ENCODE assay signal across 30 cellular contexts in genomic region chr11:108606070-108606469, GRCh38. TPM values are rescaled to one million over a fixed set of nuclear protein-coding genes. Genes with fewer than 3 reads are reported as not detected.
DNase-seq lines count a peak whose midpoint lies in the region; ATAC-seq, FAIRE-seq and TF ChIP-seq lines count a peak whose summit lies in the region.
"Had no signal": no experiment of that assay in that cellular context is flagged by ENCODE, and none has a peak within 500 bp of the region (broad histone marks: within the 10 kb centered on the region; RNA-seq: fewer than 3 reads in every experiment).

No MANE protein-coding gene starts in this region.

- H3K36me3 ChIP-seq in astrocyte (ENCODE audit: insufficient read depth, low read length) = no peaks in the 10 kb centered on the region
- H3K36me3 ChIP-seq in mesenchymal stem cell (ENCODE audit: control insufficient read depth in 1 of 2, insufficient read depth in 2 of 2, low read depth in 1 of 2, low read length in 2 of 2) = no peaks in the 10 kb centered on the region
- H3K36me3 ChIP-seq in kidney (ENCODE audit: control insufficient read depth in 1 of 2, insufficient read depth in 2 of 2, low read length in 2 of 2) = no peaks in the 10 kb centered on the region
- H3K36me3 ChIP-seq: heart right ventricle, lower lobe of right lung, prostate gland, right lobe of liver, tibial artery, vagina had no signal

- H3K9me3 Mint-ChIP-seq in astrocyte (ENCODE audit: unreplicated experiment) = no peaks in the 10 kb centered on the region
- H3K9me3 Mint-ChIP-seq: activated CD4-positive, alpha-beta T cell treated with anti-CD3 and anti-CD28 coated beads, Interleukin-2, amount 10 ng/mL, durations not matched to agents 24 days and 14 days; WTC11 had no signal

- H3K27ac Mint-ChIP-seq in astrocyte (ENCODE audit: unreplicated experiment) = peak overlapping the region; percentile 56
- H3K27ac Mint-ChIP-seq: activated CD4-positive, alpha-beta T cell treated with anti-CD3 and anti-CD28 coated beads, Interleukin-2, amount 10 ng/mL, durations not matched to agents 24 days and 14 days; WTC11 had no signal

- H3K14ac ChIP-seq in mesenchymal stem cell (ENCODE audit: low read length in 2 of 2) = peak overlapping the region in 1 of 2 experiments; percentile 61

- peak overlapping the region in 1 of 2 experiments; percentile 28 for H3K18ac ChIP-seq in mesenchymal stem cell (ENCODE audit: low read depth in 1 of 2, low read length in 2 of 2)

- H2BK120ac ChIP-seq in mesenchymal stem cell (ENCODE audit: low read depth, low read length) = no peak overlapping the region

- H2AFZ ChIP-seq in astrocyte (ENCODE audit: low read depth, low read length) (no peak overlapping the region), mesenchymal stem cell (ENCODE audit: low read depth, low read length) (peak overlapping the region; percentile 18)

- no peaks in the 10 kb centered on the region for H4K20me1 ChIP-seq in astrocyte (ENCODE audit: insufficient read depth, low read length)

- H3K79me2 ChIP-seq in astrocyte (ENCODE audit: insufficient read depth, low read length) = no peaks in the 10 kb centered on the region

- H3K27me3 ChIP-seq in astrocyte (ENCODE audit: insufficient read depth, low read length) (no peaks in the 10 kb centered on the region), mesenchymal stem cell (ENCODE audit: control insufficient read depth in 1 of 2, insufficient read depth in 1 of 2, low read length in 2 of 2) (peaks cover 0 to 3% of the 10 kb centered on the region in 2 experiments)
- H3K27me3 ChIP-seq: right lobe of liver, vagina had no signal

- H3K27ac ChIP-seq in 22Rv1 (0 out of 2 replicates have a peak overlapping the region, but pooled peaks have one; percentile 28), astrocyte (ENCODE audit: low read depth, low read length) (no peak overlapping the region), mesenchymal stem cell (ENCODE audit: low read length, poor library complexity, severe bottlenecking) (no peak overlapping the region), kidney (ENCODE audit: low read depth in 2 of 2, low read length in 2 of 2) (no peak overlapping the region)
- H3K27ac ChIP-seq: heart right ventricle, lower lobe of right lung, prostate gland, right lobe of liver, tibial artery, vagina had no signal

- H2BK5ac ChIP-seq in mesenchymal stem cell (ENCODE audit: low read depth, low read length, poor library complexity, severe bottlenecking) = no peak overlapping the region

- H3K4me2 ChIP-seq in astrocyte (ENCODE audit: low read length) = no peak overlapping the region
- H3K4me2 ChIP-seq in mesenchymal stem cell (ENCODE audit: low read length, poor library complexity, severe bottlenecking) = no peak overlapping the region

- H3K79me1 ChIP-seq in mesenchymal stem cell (replicated peaks; ENCODE audit: low read length, poor library complexity, severe bottlenecking) = no peaks in the 10 kb centered on the region

- H2AK5ac ChIP-seq in mesenchymal stem cell (ENCODE audit: low read length, severe bottlenecking) = peak overlapping the region; percentile 17

- H3K27me3 Mint-ChIP-seq in astrocyte (ENCODE audit: low read depth, unreplicated experiment) = no peaks in the 10 kb centered on the region

- H3K4ac ChIP-seq in mesenchymal stem cell (ENCODE audit: low read depth in 1 of 2, low read length in 2 of 2) = no peak overlapping the region

- DNase-seq in astrocyte (ENCODE audit: low read depth) (no peak), mesenchymal stem cell (no peak), inferior parietal cortex (ENCODE audit: extremely low spot score) (no peak), kidney (no peak), GDM1 (lab: John Stamatoyannopoulos, UW) (no peak)
- DNase-seq: activated CD4-positive, alpha-beta T cell treated with anti-CD3 and anti-CD28 coated beads, Interleukin-2, amount 10 ng/mL, durations not matched to agents 24 days and 14 days; activated CD8-positive, alpha-beta memory T cell treated with anti-CD3 and anti-CD28 coated beads for 24 hours; activated gamma-delta T cell; CD4-positive, CD25-positive, alpha-beta regulatory T cell; central memory CD4-positive, alpha-beta T cell; heart right ventricle; Karpas-422; lower lobe of right lung; NCI-H1417 treated with DMSO at 0.1 percent for 48 hours; NCI-H2081; NCI-H2227 treated with DMSO at 0.1 percent for 48 hours; NCI-H526 treated with DMSO at 0.1 percent for 48 hours; right lobe of liver; stimulated activated CD4-positive, alpha-beta T cell treated with anti-CD3 and anti-CD28 coated beads, Interleukin-4, amount 100 ng/mL, for 24 hours; T-helper 9 cell; tibial artery had no signal

- H4K8ac ChIP-seq in mesenchymal stem cell (ENCODE audit: low read length) = no peak overlapping the region

- intact Hi-C loops in kidney (cut with DNase I) = no loop called here

- no peak overlapping the region for H3K23ac ChIP-seq in mesenchymal stem cell (ENCODE audit: low read length in 2 of 2)

- H3K4me3 Mint-ChIP-seq in astrocyte (ENCODE audit: unreplicated experiment) = no peak overlapping the region
- H3K4me3 Mint-ChIP-seq: activated CD4-positive, alpha-beta T cell treated with anti-CD3 and anti-CD28 coated beads, Interleukin-2, amount 10 ng/mL, durations not matched to agents 24 days and 14 days; CD4-positive, CD25-positive, alpha-beta regulatory T cell; WTC11 had no signal

- no peaks in the 10 kb centered on the region for H3K4me1 ChIP-seq in astrocyte (ENCODE audit: insufficient read depth, low read length)
- peaks cover 6% of the 10 kb centered on the region for H3K4me1 ChIP-seq in mesenchymal stem cell (ENCODE audit: control insufficient read depth, insufficient read depth, low read depth, low read length)
- no peaks in the 10 kb centered on the region for H3K4me1 ChIP-seq in kidney (ENCODE audit: control insufficient read depth in 1 of 2, insufficient read depth in 1 of 2, low read depth in 1 of 2, low read length in 2 of 2)
- H3K4me1 ChIP-seq: heart right ventricle, lower lobe of right lung, prostate gland, right lobe of liver, tibial artery, vagina had no signal

- no peak overlapping the region for H3K9ac ChIP-seq in astrocyte (ENCODE audit: low read length)
- no peak overlapping the region for H3K9ac ChIP-seq in mesenchymal stem cell (ENCODE audit: low read length)
- no peak overlapping the region for H3K9ac ChIP-seq in kidney (ENCODE audit: low read length in 2 of 2)

- TF ChIP-seq CTCF in 22Rv1 (IDR thresholded peaks at IDR 0.05) (no peak), astrocyte (IDR thresholded peaks at IDR 0.05; ENCODE audit: insufficient read depth, low read depth, low read length) (no peak), kidney (IDR thresholded peaks at IDR 0.05; ENCODE audit: borderline replicate concordance, extremely low read depth, insufficient read depth) (no peak)

- H3K4me3 ChIP-seq in astrocyte (ENCODE audit: insufficient read depth, low read depth, low read length) (no peak overlapping the region), mesenchymal stem cell (ENCODE audit: insufficient read depth in 1 of 2, low read depth in 1 of 2, low read length in 2 of 2) (no peak overlapping the region), kidney (ENCODE audit: low read length in 2 of 2) (no peak overlapping the region)
- H3K4me3 ChIP-seq: heart right ventricle, lower lobe of right lung, prostate gland, right lobe of liver, tibial artery, vagina had no signal

- no peak overlapping the region for H2BK15ac ChIP-seq in mesenchymal stem cell (ENCODE audit: low read depth, poor library complexity, severe bottlenecking)

- peak; percentile 60 for ATAC-seq in HG02610 (IDR thresholded peaks at IDR 0.05; ENCODE audit: unreplicated experiment)
- no peak for ATAC-seq in HG02970 (IDR thresholded peaks at IDR 0.05; ENCODE audit: low FRiP score, unreplicated experiment)
- ATAC-seq: heart right ventricle, HepG2, lower lobe of right lung, right lobe of liver, WTC11 had no signal

- H3K4me1 Mint-ChIP-seq in astrocyte (ENCODE audit: low read depth, unreplicated experiment) = peaks cover 36% of the 10 kb centered on the region
- H3K4me1 Mint-ChIP-seq: activated CD4-positive, alpha-beta T cell treated with anti-CD3 and anti-CD28 coated beads, Interleukin-2, amount 10 ng/mL, durations not matched to agents 24 days and 14 days; CD4-positive, CD25-positive, alpha-beta regulatory T cell had no signal

- H3K36me3 Mint-ChIP-seq in astrocyte (ENCODE audit: low read depth, unreplicated experiment) = no peaks in the 10 kb centered on the region
- H3K36me3 Mint-ChIP-seq: CD4-positive, CD25-positive, alpha-beta regulatory T cell; WTC11 had no signal

- H2BK12ac ChIP-seq in mesenchymal stem cell (ENCODE audit: low read length in 2 of 2) = no peak overlapping the region

- H3K9me3 ChIP-seq in astrocyte (ENCODE audit: insufficient read depth, low read depth, low read length) = no peaks in the 10 kb centered on the region
- H3K9me3 ChIP-seq in mesenchymal stem cell (ENCODE audit: control insufficient read depth, low read length) = no peaks in the 10 kb centered on the region
- no peaks in the 10 kb centered on the region for H3K9me3 ChIP-seq in kidney (ENCODE audit: control insufficient read depth in 1 of 2, low read length in 2 of 2)
- H3K9me3 ChIP-seq: heart right ventricle, lower lobe of right lung, prostate gland, right lobe of liver, tibial artery, vagina had no signal

- FAIRE-seq in astrocyte (lab: Jason Lieb, UNC) = no peak
- FAIRE-seq in kidney (lab: Jason Lieb, UNC) = no peak
- FAIRE-seq: A204.1, frontal cortex, HepG2 had no signal

- WGBS in mesenchymal stem cell = 81% methylated on average over 5 of the region's 5 CpGs

- H4K91ac ChIP-seq in mesenchymal stem cell (ENCODE audit: low read length) = no peak overlapping the region

RNA-seq across cellular contexts. Expression of gene EXPH5, which starts 12.5 kb away (rescaled TPM):
- 4.7 and 7.9 TPM in 2 replicates for total RNA-seq in astrocyte
- 0.06 TPM for polyA plus RNA-seq in mesenchymal stem cell (2013, experiment 1 of 2)
- polyA plus RNA-seq in mesenchymal stem cell (2013, experiment 2 of 2) = 0.07 TPM
- total RNA-seq in kidney = 9.5 TPM
- 2.2 TPM for polyA plus RNA-seq in kidney (ENCODE audit: insufficient read depth, low read depth, low replicate concordance)

RNA-seq across cellular contexts. Expression of gene DDX10, which starts 58.8 kb away (rescaled TPM):
- total RNA-seq in astrocyte (27.1 and 32.2 TPM in 2 replicates), kidney (24.8 TPM)
- 66.7 TPM for polyA plus RNA-seq in mesenchymal stem cell (2013, experiment 1 of 2)
- 66.3 TPM for polyA plus RNA-seq in mesenchymal stem cell (2013, experiment 2 of 2)
- 79.2 TPM for polyA plus RNA-seq in kidney (ENCODE audit: insufficient read depth, low read depth, low replicate concordance)
